Comparison of ENCODE assay signal across 4 cellular contexts in the genomic region with DNA sequence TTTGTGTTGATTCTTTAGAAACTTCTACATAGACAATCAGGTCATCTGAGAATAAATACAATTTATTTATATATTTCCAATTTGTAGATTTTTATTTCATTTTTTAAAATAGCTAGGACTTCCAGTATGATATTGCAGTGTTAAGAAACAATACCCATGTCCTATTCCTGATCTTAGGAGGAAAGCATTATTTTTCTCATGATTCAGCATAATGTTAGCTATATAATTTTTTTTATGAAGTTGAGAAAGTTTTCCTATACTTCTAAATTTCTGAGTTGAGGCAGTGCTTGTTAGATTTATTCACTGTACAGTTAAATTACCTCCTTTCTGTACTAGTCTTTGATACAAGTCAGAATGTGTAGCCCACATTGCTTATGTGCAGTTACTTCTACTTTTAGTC.
A peak's percentile ranks its signal among the peaks of the same experiment; 100 is the strongest.
TF ChIP-seq lines count a peak whose summit lies in the region.

No MANE protein-coding gene starts in this region.

TF ChIP-seq in HepG2, 621 proteins besides CTCF, POLR2A, EP300 and RAD21:
- TF ChIP-seq, protein P1, sequence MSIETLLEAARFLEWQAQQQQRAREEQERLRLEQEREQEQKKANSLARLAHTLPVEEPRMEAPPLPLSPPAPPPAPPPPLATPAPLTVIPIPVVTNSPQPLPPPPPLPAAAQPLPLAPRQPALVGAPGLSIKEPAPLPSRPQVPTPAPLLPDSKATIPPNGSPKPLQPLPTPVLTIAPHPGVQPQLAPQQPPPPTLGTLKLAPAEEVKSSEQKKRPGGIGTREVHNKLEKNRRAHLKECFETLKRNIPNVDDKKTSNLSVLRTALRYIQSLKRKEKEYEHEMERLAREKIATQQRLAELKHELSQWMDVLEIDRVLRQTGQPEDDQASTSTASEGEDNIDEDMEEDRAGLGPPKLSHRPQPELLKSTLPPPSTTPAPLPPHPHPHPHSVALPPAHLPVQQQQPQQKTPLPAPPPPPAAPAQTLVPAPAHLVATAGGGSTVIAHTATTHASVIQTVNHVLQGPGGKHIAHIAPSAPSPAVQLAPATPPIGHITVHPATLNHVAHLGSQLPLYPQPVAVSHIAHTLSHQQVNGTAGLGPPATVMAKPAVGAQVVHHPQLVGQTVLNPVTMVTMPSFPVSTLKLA (IDR thresholded peaks at IDR 0.05) = no peak
- TF ChIP-seq MAFK (conservative IDR thresholded peaks at IDR 0.05 in 1 of 2, IDR thresholded peaks at IDR 0.05 in 1 of 2; ENCODE audit: low read length in 2 of 2) = peak; percentile 79 to 91
- TF ChIP-seq TSC22D2 (CRISPR knock-in tag; IDR thresholded peaks at IDR 0.05; ENCODE audit: borderline replicate concordance) = no peak
- peak; percentile 82 for TF ChIP-seq MAFF (IDR thresholded peaks at IDR 0.05; ENCODE audit: low read depth, low read length)
- no peak for TF ChIP-seq AHR (CRISPR knock-in tag; IDR thresholded peaks at IDR 0.05)
TF ChIP-seq in HepG2: peak in this region for 2.

TF ChIP-seq in A549, 52 proteins besides CTCF, POLR2A, EP300 and RAD21:
- TF ChIP-seq ESRRA (IDR thresholded peaks at IDR 0.05; ENCODE audit: borderline replicate concordance, low read length) = no peak
- peak; percentile 56 for TF ChIP-seq MAFK (IDR thresholded peaks at IDR 0.05; ENCODE audit: partially characterized antibody)
- TF ChIP-seq HEYL (CRISPR knock-in tag; IDR thresholded peaks at IDR 0.05) = no peak
- no peak for TF ChIP-seq CHD4 (IDR thresholded peaks at IDR 0.05; ENCODE audit: borderline replicate concordance)
- no peak for TF ChIP-seq POLR2AphosphoS2 (conservative IDR thresholded peaks at IDR 0.05; ENCODE audit: low read length)
- TF ChIP-seq, protein P2, sequence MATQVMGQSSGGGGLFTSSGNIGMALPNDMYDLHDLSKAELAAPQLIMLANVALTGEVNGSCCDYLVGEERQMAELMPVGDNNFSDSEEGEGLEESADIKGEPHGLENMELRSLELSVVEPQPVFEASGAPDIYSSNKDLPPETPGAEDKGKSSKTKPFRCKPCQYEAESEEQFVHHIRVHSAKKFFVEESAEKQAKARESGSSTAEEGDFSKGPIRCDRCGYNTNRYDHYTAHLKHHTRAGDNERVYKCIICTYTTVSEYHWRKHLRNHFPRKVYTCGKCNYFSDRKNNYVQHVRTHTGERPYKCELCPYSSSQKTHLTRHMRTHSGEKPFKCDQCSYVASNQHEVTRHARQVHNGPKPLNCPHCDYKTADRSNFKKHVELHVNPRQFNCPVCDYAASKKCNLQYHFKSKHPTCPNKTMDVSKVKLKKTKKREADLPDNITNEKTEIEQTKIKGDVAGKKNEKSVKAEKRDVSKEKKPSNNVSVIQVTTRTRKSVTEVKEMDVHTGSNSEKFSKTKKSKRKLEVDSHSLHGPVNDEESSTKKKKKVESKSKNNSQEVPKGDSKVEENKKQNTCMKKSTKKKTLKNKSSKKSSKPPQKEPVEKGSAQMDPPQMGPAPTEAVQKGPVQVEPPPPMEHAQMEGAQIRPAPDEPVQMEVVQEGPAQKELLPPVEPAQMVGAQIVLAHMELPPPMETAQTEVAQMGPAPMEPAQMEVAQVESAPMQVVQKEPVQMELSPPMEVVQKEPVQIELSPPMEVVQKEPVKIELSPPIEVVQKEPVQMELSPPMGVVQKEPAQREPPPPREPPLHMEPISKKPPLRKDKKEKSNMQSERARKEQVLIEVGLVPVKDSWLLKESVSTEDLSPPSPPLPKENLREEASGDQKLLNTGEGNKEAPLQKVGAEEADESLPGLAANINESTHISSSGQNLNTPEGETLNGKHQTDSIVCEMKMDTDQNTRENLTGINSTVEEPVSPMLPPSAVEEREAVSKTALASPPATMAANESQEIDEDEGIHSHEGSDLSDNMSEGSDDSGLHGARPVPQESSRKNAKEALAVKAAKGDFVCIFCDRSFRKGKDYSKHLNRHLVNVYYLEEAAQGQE (IDR thresholded peaks at IDR 0.05) = no peak

TF ChIP-seq in IMR-90, 13 proteins besides CTCF, POLR2A, EP300 and RAD21:
- TF ChIP-seq BHLHE40 (IDR thresholded peaks at IDR 0.05; ENCODE audit: low read depth, low read length) (no peak), MAFK (IDR thresholded peaks at IDR 0.05; ENCODE audit: low read depth, low read length) (peak; percentile 59; the same call in 1 of the 2 replicates), RCOR1 (IDR thresholded peaks at IDR 0.05; ENCODE audit: insufficient replicate concordance, low read length) (no peak)

TF ChIP-seq in K562, 482 proteins besides CTCF, POLR2A, EP300 and RAD21:
- TF ChIP-seq C11orf30 (IDR thresholded peaks at IDR 0.05; ENCODE audit: low read depth) (peak; percentile 56; the same call in 1 of the 2 replicates), ZNF830 (CRISPR knock-in tag; IDR thresholded peaks at IDR 0.05) (no peak), ZNF316 (IDR thresholded peaks at IDR 0.05) (peak; percentile 65), ZNF561 (CRISPR knock-in tag; conservative IDR thresholded peaks at IDR 0.05) (no peak), MAFG (tag; conservative IDR thresholded peaks at IDR 0.05) (peak; percentile 29; the same call in 1 of the 2 replicates)
